9 cellular contexts compared by ENCODE assay signal in genomic region chr19:30719991-30720329, GRCh38.
A peak's percentile ranks its signal among the peaks of the same experiment; 100 is the strongest.
DNase-seq lines count a peak whose midpoint lies in the region; ATAC-seq and TF ChIP-seq lines count a peak whose summit lies in the region.
"Had no signal": no experiment of that assay in that cellular context is flagged by ENCODE, and none has a peak within 500 bp of the region (broad histone marks: within the 10 kb centered on the region; RNA-seq: fewer than 3 reads in every experiment).

No MANE protein-coding gene starts in this region.

- H3K27me3 Mint-ChIP-seq in activated T-cell treated with anti-CD3 and anti-CD28 coated beads, Interleukin-2, amount 50 U/mL, for 24 hours: peaks cover 31% of the 10 kb centered on the region
- H3K27me3 Mint-ChIP-seq in type B pancreatic cell: peaks cover 41% of the 10 kb centered on the region

- H3K27ac ChIP-seq in liver (ENCODE audit: low read depth in 1 of 2, low read length in 2 of 2): peak overlapping the region; percentile 91 to 95

- ATAC-seq in GM18870 (IDR thresholded peaks at IDR 0.05; ENCODE audit: unreplicated experiment): no peak

- peak overlapping the region in 1 of 2 donors; percentile 55 for H3K9ac ChIP-seq in liver (ENCODE audit: low read depth in 1 of 2, low read length in 2 of 2)

- H3K9me3 ChIP-seq in liver (ENCODE audit: control insufficient read depth in 4 of 4, low read length in 3 of 4): no peaks in the 10 kb centered on the region

- H3K27ac Mint-ChIP-seq in activated T-cell treated with anti-CD3 and anti-CD28 coated beads, Interleukin-2, amount 50 U/mL, for 24 hours: no peak overlapping the region
- H3K27ac Mint-ChIP-seq in type B pancreatic cell: no peak overlapping the region

- no peaks in the 10 kb centered on the region for H3K36me3 Mint-ChIP-seq in activated T-cell treated with anti-CD3 and anti-CD28 coated beads, Interleukin-2, amount 50 U/mL, for 24 hours (ENCODE audit: low read depth)
- no peaks in the 10 kb centered on the region for H3K36me3 Mint-ChIP-seq in type B pancreatic cell

- H3K4me3 Mint-ChIP-seq in activated T-cell treated with anti-CD3 and anti-CD28 coated beads, Interleukin-2, amount 50 U/mL, for 24 hours: peak overlapping the region; percentile 68
- H3K4me3 Mint-ChIP-seq in type B pancreatic cell: peak overlapping the region; percentile 64

- TF ChIP-seq RAD21 in liver (IDR thresholded peaks at IDR 0.05): no peak

- H3K36me3 ChIP-seq in liver (ENCODE audit: control insufficient read depth in 4 of 4, insufficient read depth in 3 of 4, low read depth in 1 of 4, low read length in 3 of 4): no peaks in the 10 kb centered on the region

- no peak for TF ChIP-seq CTCF in cardiac fibroblast (IDR thresholded peaks at IDR 0.05; ENCODE audit: low read depth, low read length)
- TF ChIP-seq CTCF in liver (IDR thresholded peaks at IDR 0.05; ENCODE audit: low read depth, low read length, missing input control): no peak
- TF ChIP-seq CTCF in type B pancreatic cell (conservative IDR thresholded peaks at IDR 0.05): no peak

- peak overlapping the region; percentile 57 for H3K4me3 ChIP-seq in cardiac fibroblast (replicated peaks in 1 of 2; ENCODE audit: low read depth in 2 of 2, low read length in 2 of 2)
- H3K4me3 ChIP-seq in liver (ENCODE audit: low read depth in 1 of 3, low read length in 3 of 3): peak overlapping the region; percentile 88 to 95 (median 90)

- H3K4me1 Mint-ChIP-seq in activated T-cell treated with anti-CD3 and anti-CD28 coated beads, Interleukin-2, amount 50 U/mL, for 24 hours (ENCODE audit: low read depth): peaks cover 3% of the 10 kb centered on the region
- peaks cover 33% of the 10 kb centered on the region for H3K4me1 Mint-ChIP-seq in type B pancreatic cell (ENCODE audit: unreplicated experiment)

- 17% methylated on average over 9 of the region's 9 CpGs for WGBS in liver

- DNase-seq in activated T-cell treated with anti-CD3 and anti-CD28 coated beads, Interleukin-2, amount 50 U/mL, for 24 hours: no peak
- no peak for DNase-seq in activated T-cell treated with anti-CD3 and anti-CD28 coated beads, Interleukin-2, amount 50 U/mL, for 1 hour
- DNase-seq in cardiac fibroblast (ENCODE audit: low read depth in 2 of 2) (peak in 1 of 2 donors; percentile 13), type B pancreatic cell (ENCODE audit: extremely low spot score, unreplicated experiment) (no peak), NCI-H2196 (lab: John Stamatoyannopoulos, UW; ENCODE audit: unreplicated experiment) (no peak), GDM1 (lab: John Stamatoyannopoulos, UW) (no peak)
- DNase-seq: DND-41 had no signal

- H3K27me3 ChIP-seq in liver (ENCODE audit: control insufficient read depth in 4 of 4, insufficient read depth in 4 of 4, low read length in 3 of 4): no peaks in the 10 kb centered on the region

- no peaks in the 10 kb centered on the region for H3K9me3 Mint-ChIP-seq in activated T-cell treated with anti-CD3 and anti-CD28 coated beads, Interleukin-2, amount 50 U/mL, for 24 hours
- H3K9me3 Mint-ChIP-seq in type B pancreatic cell: no peaks in the 10 kb centered on the region

- H3K4me1 ChIP-seq in liver (ENCODE audit: control insufficient read depth in 4 of 4, insufficient read depth in 4 of 4, low read length in 3 of 4): peaks cover 0 to 12% (median 4%) of the 10 kb centered on the region in 4 donors

TF ChIP-seq in liver, 16 proteins besides CTCF, POLR2A, EP300 and RAD21:
- TF ChIP-seq GABPA (IDR thresholded peaks at IDR 0.05 in 1 of 2, conservative IDR thresholded peaks at IDR 0.05 in 1 of 2): no peak
- TF ChIP-seq JUND (IDR thresholded peaks at IDR 0.05): no peak
- TF ChIP-seq YY1 (IDR thresholded peaks at IDR 0.05): no peak
- no peak for TF ChIP-seq RXRA (IDR thresholded peaks at IDR 0.05)
TF ChIP-seq in liver: peak in this region for 0.
